11 cellular contexts compared by ENCODE assay signal in genomic region chr1:119827010-119827409, GRCh38. TPM values are rescaled to one million over a fixed set of nuclear protein-coding genes. Genes with fewer than 3 reads are reported as not detected.
A peak's percentile ranks its signal among the peaks of the same experiment; 100 is the strongest.
DNase-seq lines count a peak whose midpoint lies in the region; ATAC-seq, FAIRE-seq and TF ChIP-seq lines count a peak whose summit lies in the region.
"Had no signal": no experiment of that assay in that cellular context is flagged by ENCODE, and none has a peak within 500 bp of the region (broad histone marks: within the 10 kb centered on the region; RNA-seq: fewer than 3 reads in every experiment).

No MANE protein-coding gene starts in this region.

- DNase-seq in GM06990 (ENCODE audit: extremely low read depth, insufficient read length) (no peak), GM12878 (ENCODE audit: low read depth, low spot score) (no peak), mucosa of descending colon (no peak), urothelium cell line (ENCODE audit: low spot score) (no peak)
- DNase-seq: SHP77 treated with DMSO at 0.1 percent for 48 hours had no signal

- ATAC-seq in HG03354 (IDR thresholded peaks at IDR 0.05; ENCODE audit: poor library complexity, severe bottlenecking, unreplicated experiment) (peak; percentile 46), GM12878 (peak; percentile 49; the same call in 1 of the 3 replicates), mucosa of descending colon (peak; percentile 20), HG03442 (IDR thresholded peaks at IDR 0.05; ENCODE audit: unreplicated experiment) (no peak), GM21529 (IDR thresholded peaks at IDR 0.05; ENCODE audit: unreplicated experiment) (no peak)
- ATAC-seq: sciatic nerve had no signal

- H3K4me3 ChIP-seq in GM06990 (replicated peaks; ENCODE audit: low read depth, low read length): no peak overlapping the region
- H3K4me3 ChIP-seq in GM12878: no peak overlapping the region
- H3K4me3 ChIP-seq in mucosa of descending colon: no peak overlapping the region

- intact Hi-C loops in GM12878 (cut with micrococcal nuclease; ENCODE audit: unreplicated experiment): no loop called here
- intact Hi-C loops in mucosa of descending colon (cut with DNase I, micrococcal nuclease): no loop called here

- TF ChIP-seq EP300 in GM12878 (IDR thresholded peaks at IDR 0.05; ENCODE audit: borderline replicate concordance in 1 of 2, control insufficient read depth in 1 of 2, low read depth in 2 of 2, low read length in 2 of 2): no peak

- SMC1A ChIA-PET in GM12878 (lab: Charles Lee; ENCODE audit: uncharacterized antibody, unreplicated experiment): no interaction called here

- POLR2A ChIA-PET in GM12878 (lab: Charles Lee): no interaction called here

- no TSS peak for BruUV-seq in GM12878 (replicated peaks; lab: Mats Ljungman, UMichigan)

- H3K36me3 ChIP-seq in GM06990 (ENCODE audit: control insufficient read depth, insufficient read depth, low read length) (no peaks in the 10 kb centered on the region), GM12878 (ENCODE audit: control insufficient read depth in 2 of 2, insufficient read depth in 2 of 2, low read length in 1 of 2) (no peaks in the 10 kb centered on the region), mucosa of descending colon (ENCODE audit: low read depth) (no peaks in the 10 kb centered on the region)

- no peak overlapping the region for H3K27ac ChIP-seq in GM12878 (ENCODE audit: control insufficient read depth, insufficient read depth)

- H2AFZ ChIP-seq in GM12878 (ENCODE audit: control insufficient read depth, low read depth, low read length): no peak overlapping the region

- CTCF ChIA-PET in GM12878 (lab: Yijun Ruan, JAX): interaction anchor here (1.0 to 2.4 kb wide), 2 partner anchors 8 to 18 kb away, joined by 3 to 9 read pairs; no protein-coding TSS in a partner anchor

- in situ Hi-C loops in GM12878 (cut with MboI): no loop called here

- no peaks in the 10 kb centered on the region for H3K4me1 ChIP-seq in GM12878 (ENCODE audit: control insufficient read depth, insufficient read depth, low read length)
- no peaks in the 10 kb centered on the region for H3K4me1 ChIP-seq in mucosa of descending colon (ENCODE audit: low read depth)

- no peak overlapping the region for H3K9ac ChIP-seq in GM12878 (ENCODE audit: control insufficient read depth, insufficient read depth, low read length)

- TF ChIP-seq RAD21 in GM12878 (IDR thresholded peaks at IDR 0.05; ENCODE audit: insufficient read depth, low read depth, low read length): no peak

- H3K27me3 ChIP-seq in GM06990 (replicated peaks; ENCODE audit: control insufficient read depth, insufficient read depth, low read length) (peaks cover under 1% of the 10 kb centered on the region; the same call in 1 of the 2 replicates), GM12878 (replicated peaks in 1 of 2; ENCODE audit: control insufficient read depth in 2 of 2, insufficient read depth in 2 of 2, low read length in 1 of 2) (no peaks in the 10 kb centered on the region; a peak in 1 of 4 replicates)

- TF ChIP-seq CTCF in GM06990 (IDR thresholded peaks at IDR 0.05; ENCODE audit: insufficient read depth, low read length, poor library complexity, severe bottlenecking): peak; percentile 56
- peak in 2 of 3 experiments; percentile 39 to 52; a peak in 3 of 6 replicates for TF ChIP-seq CTCF in GM12878 (IDR thresholded peaks at IDR 0.05 in 2 of 3, conservative IDR thresholded peaks at IDR 0.05 in 1 of 3; ENCODE audit: control insufficient read depth in 2 of 3, extremely low read depth in 1 of 3, insufficient read depth in 1 of 3, low read depth in 3 of 3, low read length in 3 of 3)
- TF ChIP-seq CTCF in mucosa of descending colon (IDR thresholded peaks at IDR 0.05): no peak

- H3K9me3 ChIP-seq in GM12878 (replicated peaks; ENCODE audit: control insufficient read depth, insufficient read depth, low read length) (no peaks in the 10 kb centered on the region), mucosa of descending colon (no peaks in the 10 kb centered on the region)

- FAIRE-seq in GM12878 (lab: Jason Lieb, UNC) (peak; percentile 7), urothelium cell line (lab: Jason Lieb, UNC) (no peak)
- FAIRE-seq: colon, islet of Langerhans had no signal

- no peak for TF ChIP-seq POLR2A in GM12878 (IDR thresholded peaks at IDR 0.05; ENCODE audit: low read depth, low read length)

- no peaks in the 10 kb centered on the region for H3K79me2 ChIP-seq in GM12878 (ENCODE audit: control insufficient read depth, insufficient read depth, low read length)

- 0% methylated on average over 1 of the region's 1 CpG for WGBS in GM12878 (ENCODE audit: insufficient coverage, insufficient replicate concordance, low lambda C conversion rate, missing lambda C conversion rate)

- RAD21 ChIA-PET in GM12878 (lab: Charles Lee; ENCODE audit: unreplicated experiment): no interaction called here

- H4K20me1 ChIP-seq in GM12878 (ENCODE audit: control insufficient read depth, insufficient read depth): no peaks in the 10 kb centered on the region

- H3K4me2 ChIP-seq in GM12878 (ENCODE audit: control insufficient read depth, insufficient read depth): no peak overlapping the region

TF ChIP-seq in GM12878, 131 proteins besides CTCF, POLR2A, EP300 and RAD21 (continues in another document):
- TF ChIP-seq JUNB (IDR thresholded peaks at IDR 0.05) (no peak), ZBTB40 (IDR thresholded peaks at IDR 0.05; ENCODE audit: borderline replicate concordance) (no peak), PML (IDR thresholded peaks at IDR 0.05; ENCODE audit: low read length) (no peak)

RNA-seq across cellular contexts. Expression of gene REG4, which starts 15.8 kb away (rescaled TPM):
- total RNA-seq in GM12878 (2013; cell fraction: nucleolus; rRNA removed): not detected in 2 replicates
- total RNA-seq in GM12878 (2014; rRNA removed) (not detected in 2 replicates), GM12878 (2014; rRNA removed; fragmentation: Illumina TruSeq; extraction: Trizol) (not detected in 2 replicates), GM12878 (2021) (not detected in 2 replicates), mucosa of descending colon (10 to 100 TPM in 1 of 3 donors, 1 to 10 TPM in 2; 1.6 to 36.1 (median 9.3) TPM)
- not detected for polyA plus RNA-seq in GM12878 (2011; ENCODE audit: low read depth)
- polyA plus RNA-seq in GM12878 (2011; rRNA removed) (not detected in 2 replicates), GM12878 (2014; fragmentation: Illumina TruSeq; extraction: Trizol) (not detected in 2 replicates), GM12878 (2014; fragmentation: Nextera tagmentation; extraction: Ambion mirVana) (not detected), GM12878 (2014; rRNA removed) (not detected in 2 replicates), GM12878 (2016; fragmentation: Nextera tagmentation; extraction: Ambion mirVana) (not detected)
- 0.07 TPM in 1 of 2 replicates, not detected in the other for polyA plus RNA-seq in GM12878 (2011; cell fraction: cytosol; rRNA removed)
- polyA plus RNA-seq in GM12878 (2011; cell fraction: nucleus; rRNA removed): not detected in 2 replicates
- not detected in 2 replicates for polyA plus RNA-seq in GM12878 (2012)
- polyA minus RNA-seq in GM12878 (2011; rRNA and poly(A)+ RNA removed): not detected in 2 replicates
- not detected in 2 replicates for polyA minus RNA-seq in GM12878 (2011; cell fraction: cytosol; rRNA and poly(A)+ RNA removed)
- not detected in 2 replicates for polyA minus RNA-seq in GM12878 (2011; cell fraction: nucleus; rRNA and poly(A)+ RNA removed)
- total RNA-seq: sciatic nerve had no signal

RNA-seq across cellular contexts. Expression of gene HMGCS2, which starts 58.3 kb away (rescaled TPM):
- not detected in 2 replicates for total RNA-seq in GM12878 (2013; cell fraction: nucleolus; rRNA removed)
- total RNA-seq in GM12878 (2014; rRNA removed) (not detected in 2 replicates), GM12878 (2014; rRNA removed; fragmentation: Illumina TruSeq; extraction: Trizol) (not detected in 2 replicates), GM12878 (2021) (0.43 and 0.49 TPM in 2 replicates), mucosa of descending colon (100 to 1,000 TPM; 135 to 592 (median 270) TPM)
- polyA plus RNA-seq in GM12878 (2011; ENCODE audit: low read depth): not detected
- polyA plus RNA-seq in GM12878 (2011; rRNA removed) (not detected in 2 replicates), GM12878 (2014; fragmentation: Illumina TruSeq; extraction: Trizol) (not detected in 2 replicates), GM12878 (2014; fragmentation: Nextera tagmentation; extraction: Ambion mirVana) (not detected), GM12878 (2014; rRNA removed) (not detected in 2 replicates), GM12878 (2016; fragmentation: Nextera tagmentation; extraction: Ambion mirVana) (not detected)
- not detected in 2 replicates for polyA plus RNA-seq in GM12878 (2011; cell fraction: cytosol; rRNA removed)
- not detected in 2 replicates for polyA plus RNA-seq in GM12878 (2011; cell fraction: nucleus; rRNA removed)
- not detected in 2 replicates for polyA plus RNA-seq in GM12878 (2012)
- not detected in 2 replicates for polyA minus RNA-seq in GM12878 (2011; rRNA and poly(A)+ RNA removed)
- polyA minus RNA-seq in GM12878 (2011; cell fraction: cytosol; rRNA and poly(A)+ RNA removed): not detected in 2 replicates
- polyA minus RNA-seq in GM12878 (2011; cell fraction: nucleus; rRNA and poly(A)+ RNA removed): not detected in 2 replicates
- total RNA-seq: sciatic nerve had no signal

Comparison
In these comparisons a context has a peak if more than half of its experiments do, and no peak if none do; other contexts are left out.
1. ATAC-seq: peak in HG03354 (single experiment), GM12878 (single experiment) and mucosa of descending colon (single experiment); none in HG03442 (single experiment) and GM21529 (single experiment).
2. RNA of gene HMGCS2, which starts 58.3 kb away (total RNA-seq): 135 to 592 TPM in mucosa of descending colon; 0.43 to 0.49 TPM in GM12878; every median in the first group is over 10 times any median in the second.